Comparison of ENCODE assay signal across 15 cellular contexts in the genomic region with DNA sequence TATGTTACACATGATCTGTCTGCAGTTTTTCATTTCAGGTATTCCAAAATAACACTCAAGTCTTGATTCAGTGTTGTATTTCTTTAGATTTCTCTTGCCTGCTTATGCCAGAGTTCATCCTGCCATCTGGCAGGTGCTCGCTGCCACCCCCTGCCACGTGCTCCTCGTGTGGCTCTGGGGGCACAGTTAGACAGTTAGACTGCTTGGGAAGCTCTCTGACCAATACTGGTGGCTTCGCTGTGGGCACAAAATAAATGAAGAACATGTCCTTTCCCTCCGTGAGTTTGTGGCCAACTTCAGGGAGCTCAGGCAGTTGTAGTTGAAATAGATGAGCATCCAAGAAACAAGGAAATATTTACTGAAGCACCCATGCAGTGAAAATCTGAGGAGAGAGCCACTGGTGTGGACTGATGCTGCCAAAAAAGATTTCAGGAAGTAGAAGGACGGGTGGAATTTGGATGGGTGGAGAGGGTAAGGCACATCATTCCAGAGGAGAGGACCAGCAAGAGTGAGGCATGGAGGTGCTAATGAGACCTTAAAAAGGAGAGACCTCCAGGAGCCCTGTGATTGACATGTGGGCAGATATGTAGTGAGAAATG. TPM values are rescaled to one million over a fixed set of nuclear protein-coding genes. Genes with fewer than 3 reads are reported as not detected.
DNase-seq lines count a peak whose midpoint lies in the region; TF ChIP-seq lines count a peak whose summit lies in the region.
"Had no signal": no experiment of that assay in that cellular context is flagged by ENCODE, and none has a peak within 500 bp of the region (broad histone marks: within the 10 kb centered on the region; RNA-seq: fewer than 3 reads in every experiment).

No MANE protein-coding gene starts in this region.

- H3K36me3 Mint-ChIP-seq in activated T-cell treated with anti-CD3 and anti-CD28 coated beads, Interleukin-2, amount 50 U/mL, for 24 hours (ENCODE audit: low read depth) = peaks cover 99% of the 10 kb centered on the region
- H3K36me3 Mint-ChIP-seq in neural crest cell (ENCODE audit: low read depth) = peaks cover 29% of the 10 kb centered on the region

- H3K36me3 ChIP-seq in OCI-LY1 (ENCODE audit: insufficient read depth, low read length) = peaks cover 92% of the 10 kb centered on the region

- no peak for DNase-seq in activated T-cell treated with anti-CD3 and anti-CD28 coated beads, Interleukin-2, amount 50 U/mL, for 24 hours
- no peak for DNase-seq in activated T-cell treated with anti-CD3 and anti-CD28 coated beads, Interleukin-2, amount 50 U/mL, for 48 hours
- DNase-seq in cerebellum (ENCODE audit: low spot score) = peak; percentile 14
- DNase-seq in neural crest cell (ENCODE audit: low read depth, low spot score) = no peak
- DNase-seq in NCI-H510A treated with DMSO at 0.1 percent for 48 hours (lab: John Stamatoyannopoulos, UW) = no peak
- DNase-seq in GM13977 (ENCODE audit: low spot score) = no peak
- no peak for DNase-seq in middle frontal gyrus (ENCODE audit: extremely low spot score, low spot score)
- DNase-seq: C1 segment of cervical spinal cord, DND-41, GF-D8, NCI-H1417, NCI-H1930, SIG-M5 had no signal

- TF ChIP-seq CTCF in OCI-LY1 (IDR thresholded peaks at IDR 0.05; ENCODE audit: low read length) = no peak
- no peak for TF ChIP-seq CTCF in neural crest cell (conservative IDR thresholded peaks at IDR 0.05)
- no peak for TF ChIP-seq CTCF in GM13977 (IDR thresholded peaks at IDR 0.05; ENCODE audit: extremely low read depth, insufficient read depth, missing control alignments)

- peaks cover 95% of the 10 kb centered on the region for H3K79me2 ChIP-seq in OCI-LY1 (ENCODE audit: insufficient read depth, low read length)

- H3F3A ChIP-seq in OCI-LY1 (ENCODE audit: insufficient read depth, low read length) = peaks cover 5% of the 10 kb centered on the region; the same call in 1 of the 2 replicates

- peak overlapping the region; percentile 82 for H3K4me3 ChIP-seq in OCI-LY1 (ENCODE audit: low read depth, low read length, poor library complexity, severe bottlenecking)

- H3K27me3 ChIP-seq in OCI-LY1 (ENCODE audit: insufficient read depth, low read length) = no peaks in the 10 kb centered on the region

- peak overlapping the region; percentile 99 for H3K27ac ChIP-seq in OCI-LY1 (ENCODE audit: low read depth, low read length, poor library complexity, severe bottlenecking)

- H3K4me1 ChIP-seq in OCI-LY1 (ENCODE audit: insufficient read depth, low read length, severe bottlenecking) = peaks cover 96% of the 10 kb centered on the region

- no peak overlapping the region for H2AFZ ChIP-seq in OCI-LY1 (ENCODE audit: low read length)

- in situ Hi-C loops in GM13977 (cut with MboI; ENCODE audit: low pct_unique_long_range_greater_than_20kb, low sequenced_read_pairs, unreplicated experiment) = no loop called here

- peak overlapping the region; percentile 0 for H3K27ac Mint-ChIP-seq in activated T-cell treated with anti-CD3 and anti-CD28 coated beads, Interleukin-2, amount 50 U/mL, for 24 hours
- H3K27ac Mint-ChIP-seq in neural crest cell (ENCODE audit: unreplicated experiment) = peak overlapping the region; percentile 54

- no peaks in the 10 kb centered on the region for H3K27me3 Mint-ChIP-seq in activated T-cell treated with anti-CD3 and anti-CD28 coated beads, Interleukin-2, amount 50 U/mL, for 24 hours
- H3K27me3 Mint-ChIP-seq in neural crest cell (ENCODE audit: low read depth) = no peaks in the 10 kb centered on the region

- H4K20me1 ChIP-seq in OCI-LY1 (ENCODE audit: insufficient read depth, low read length) = no peaks in the 10 kb centered on the region

- H3K4me3 Mint-ChIP-seq in activated T-cell treated with anti-CD3 and anti-CD28 coated beads, Interleukin-2, amount 50 U/mL, for 24 hours = no peak overlapping the region
- H3K4me3 Mint-ChIP-seq in neural crest cell = no peak overlapping the region

- peak overlapping the region; percentile 98 for H3K9ac ChIP-seq in OCI-LY1 (ENCODE audit: low read length)

- no peaks in the 10 kb centered on the region for H3K9me3 ChIP-seq in OCI-LY1 (ENCODE audit: low read length)

- peaks cover 72% of the 10 kb centered on the region for H3K4me1 Mint-ChIP-seq in activated T-cell treated with anti-CD3 and anti-CD28 coated beads, Interleukin-2, amount 50 U/mL, for 24 hours (ENCODE audit: low read depth)
- H3K4me1 Mint-ChIP-seq in neural crest cell = no peaks in the 10 kb centered on the region

- H3K4me2 ChIP-seq in OCI-LY1 (ENCODE audit: low read length) = peak overlapping the region; percentile 84

- H3K9me3 Mint-ChIP-seq in activated T-cell treated with anti-CD3 and anti-CD28 coated beads, Interleukin-2, amount 50 U/mL, for 24 hours = no peaks in the 10 kb centered on the region
- H3K9me3 Mint-ChIP-seq in neural crest cell = no peaks in the 10 kb centered on the region

- H3K9me2 ChIP-seq in OCI-LY1 (ENCODE audit: low read depth, low read length) = no peaks in the 10 kb centered on the region

RNA-seq across cellular contexts. Expression of gene GPR183, which starts 37.5 kb away (rescaled TPM):
- total RNA-seq in cerebellum = 1.1 TPM
- not detected in 2 replicates for total RNA-seq in neural crest cell
- total RNA-seq: A172 had no signal
